ENCODE assay signal across 1 cellular context in the genomic region with DNA sequence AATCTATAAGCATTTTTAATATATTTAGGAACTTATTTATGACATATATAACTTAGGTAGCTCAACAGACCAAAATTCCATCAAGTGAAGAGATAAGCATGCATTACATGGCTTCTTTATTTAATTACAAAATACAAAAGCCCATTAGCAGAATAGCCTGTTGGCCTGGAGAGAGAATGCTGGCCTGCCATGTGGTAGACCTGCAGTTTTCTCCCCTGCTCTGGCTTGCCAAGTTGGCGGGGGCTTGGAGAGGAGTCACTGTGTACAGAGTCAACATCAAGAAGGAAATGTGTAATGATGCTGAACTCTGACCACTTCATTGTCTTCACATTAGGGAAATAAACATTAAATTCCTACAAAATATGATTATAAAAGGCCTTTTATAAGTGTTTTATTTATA.
TF ChIP-seq lines count a peak whose summit lies in the region.

No MANE protein-coding gene starts in this region.

TF ChIP-seq in SK-N-SH, 30 proteins besides CTCF, POLR2A, EP300 and RAD21 (continued from another document):
- TF ChIP-seq REST (IDR thresholded peaks at IDR 0.05; ENCODE audit: low read depth, low read length): no peak
